In the genomic region with DNA sequence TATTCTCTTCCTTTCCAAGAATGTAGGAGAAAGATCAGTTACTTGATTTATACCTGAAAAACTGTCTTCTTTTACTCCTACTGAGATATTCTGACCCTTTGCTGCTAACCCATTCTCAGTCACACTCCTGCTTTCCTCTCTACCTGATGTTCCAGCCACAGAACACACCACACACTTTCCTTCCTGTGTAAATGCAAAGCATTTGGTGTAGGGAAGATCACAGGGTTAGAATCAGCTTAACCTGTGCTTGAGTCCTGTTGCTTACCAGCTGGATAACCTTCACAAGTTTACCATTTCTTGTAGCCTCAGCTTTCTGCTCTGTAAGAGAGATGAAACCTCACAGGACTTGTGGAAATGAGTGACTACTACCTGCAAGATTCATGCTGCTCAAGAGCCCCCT, we compare ENCODE assay signal across 25 cellular contexts.
DNase-seq lines count a peak whose midpoint lies in the region; ATAC-seq and TF ChIP-seq lines count a peak whose summit lies in the region.
"Had no signal": no experiment of that assay in that cellular context is flagged by ENCODE, and none has a peak within 500 bp of the region (broad histone marks: within the 10 kb centered on the region; RNA-seq: fewer than 3 reads in every experiment).

No MANE protein-coding gene starts in this region.

- peak overlapping the region; percentile 14 for H3K27ac Mint-ChIP-seq in mesothelial cell of epicardium
- H3K27ac Mint-ChIP-seq in T-helper 2 cell treated with Interferon-gamma antibody and Interleukin-4, amounts not matched to agents 5 μg/mL and 100 μg/mL, for 36 hours = no peak overlapping the region
- H3K27ac Mint-ChIP-seq: activated T-cell treated with anti-CD3 and anti-CD28 coated beads, Interleukin-2, amount 50 U/mL, for 72 hours; CD14-positive monocyte; memory B cell; type B pancreatic cell had no signal

- H3K4me3 Mint-ChIP-seq in mesothelial cell of epicardium = no peak overlapping the region
- H3K4me3 Mint-ChIP-seq in T-helper 2 cell treated with Interferon-gamma antibody and Interleukin-4, amounts not matched to agents 5 μg/mL and 100 μg/mL, for 36 hours = no peak overlapping the region
- H3K4me3 Mint-ChIP-seq: activated T-cell treated with anti-CD3 and anti-CD28 coated beads, Interleukin-2, amount 50 U/mL, for 72 hours; CD14-positive monocyte; memory B cell; type B pancreatic cell had no signal

- ATAC-seq in GM19351 (IDR thresholded peaks at IDR 0.05; ENCODE audit: unreplicated experiment) (peak; percentile 61), GM21825 (IDR thresholded peaks at IDR 0.05; ENCODE audit: unreplicated experiment) (peak; percentile 50), HG03354 (IDR thresholded peaks at IDR 0.05; ENCODE audit: poor library complexity, severe bottlenecking, unreplicated experiment) (peak; percentile 56), GM21619 (IDR thresholded peaks at IDR 0.05; ENCODE audit: unreplicated experiment) (no peak), GM21786 (IDR thresholded peaks at IDR 0.05; ENCODE audit: unreplicated experiment) (no peak)
- ATAC-seq: activated T-cell treated with anti-CD3 and anti-CD28 coated beads, Interleukin-2, amount 50 U/mL, for 72 hours; K562; left cardiac atrium; psoas muscle had no signal

- DNase-seq in mesothelial cell of epicardium (ENCODE audit: low spot score in 2 of 2, unreplicated experiment in 2 of 2) (no peak), iPS-NIHi7 (ENCODE audit: extremely low spot score) (no peak)
- no peak for DNase-seq in T-helper 2 cell treated with Interferon-gamma antibody and Interleukin-4, amounts not matched to agents 5 μg/mL and 100 μg/mL, for 36 hours (ENCODE audit: low spot score)
- DNase-seq: activated CD4-positive, alpha-beta T cell treated with anti-CD3 and anti-CD28 coated beads for 48 hours; activated naive CD4-positive, alpha-beta T cell treated with Interleukin-2 at 50 U/mL for 16 hours; activated T-cell treated with anti-CD3 and anti-CD28 coated beads, Interleukin-2, amount 50 U/mL, for 72 hours; brain microvascular endothelial cell; Calu3; DND-41; foreskin melanocyte; GOT3; left cardiac atrium; NCI-H1436 treated with DMSO at 0.1 percent for 48 hours; NCI-H510A treated with DMSO at 0.1 percent for 48 hours; psoas muscle; stimulated activated CD8-positive, alpha-beta memory T cell treated with anti-CD3 and anti-CD28 coated beads, Interleukin-4, amount 100 ng/mL, for 48 hours had no signal

- peaks cover 35% of the 10 kb centered on the region for H3K4me1 Mint-ChIP-seq in mesothelial cell of epicardium
- H3K4me1 Mint-ChIP-seq in T-helper 2 cell treated with Interferon-gamma antibody and Interleukin-4, amounts not matched to agents 5 μg/mL and 100 μg/mL, for 36 hours (ENCODE audit: low read depth) = no peaks in the 10 kb centered on the region
- H3K4me1 Mint-ChIP-seq: CD14-positive monocyte, memory B cell had no signal

- H3K27me3 Mint-ChIP-seq in mesothelial cell of epicardium (ENCODE audit: low read depth) = no peaks in the 10 kb centered on the region
- no peaks in the 10 kb centered on the region for H3K27me3 Mint-ChIP-seq in T-helper 2 cell treated with Interferon-gamma antibody and Interleukin-4, amounts not matched to agents 5 μg/mL and 100 μg/mL, for 36 hours (ENCODE audit: low read depth)
- H3K27me3 Mint-ChIP-seq: memory B cell, type B pancreatic cell had no signal

- peaks cover 13% of the 10 kb centered on the region for H3K9me3 Mint-ChIP-seq in mesothelial cell of epicardium
- no peaks in the 10 kb centered on the region for H3K9me3 Mint-ChIP-seq in T-helper 2 cell treated with Interferon-gamma antibody and Interleukin-4, amounts not matched to agents 5 μg/mL and 100 μg/mL, for 36 hours
- H3K9me3 Mint-ChIP-seq: CD14-positive monocyte, type B pancreatic cell had no signal

- H3K36me3 Mint-ChIP-seq in mesothelial cell of epicardium = peaks cover 12% of the 10 kb centered on the region
- H3K36me3 Mint-ChIP-seq in T-helper 2 cell treated with Interferon-gamma antibody and Interleukin-4, amounts not matched to agents 5 μg/mL and 100 μg/mL, for 36 hours (ENCODE audit: low read depth) = no peaks in the 10 kb centered on the region
- H3K36me3 Mint-ChIP-seq: CD14-positive monocyte, memory B cell, type B pancreatic cell had no signal

- no peak for TF ChIP-seq CTCF in mesothelial cell of epicardium (IDR thresholded peaks at IDR 0.05; ENCODE audit: unreplicated experiment)

Comparison
In these comparisons a context has a peak if more than half of its experiments do, and no peak if none do; other contexts are left out.
1. ATAC-seq: peak in GM19351 (single experiment), GM21825 (single experiment) and HG03354 (single experiment); none in GM21619 (single experiment) and GM21786 (single experiment).